ENCODE assay signal across 1 cellular context in the genomic region with DNA sequence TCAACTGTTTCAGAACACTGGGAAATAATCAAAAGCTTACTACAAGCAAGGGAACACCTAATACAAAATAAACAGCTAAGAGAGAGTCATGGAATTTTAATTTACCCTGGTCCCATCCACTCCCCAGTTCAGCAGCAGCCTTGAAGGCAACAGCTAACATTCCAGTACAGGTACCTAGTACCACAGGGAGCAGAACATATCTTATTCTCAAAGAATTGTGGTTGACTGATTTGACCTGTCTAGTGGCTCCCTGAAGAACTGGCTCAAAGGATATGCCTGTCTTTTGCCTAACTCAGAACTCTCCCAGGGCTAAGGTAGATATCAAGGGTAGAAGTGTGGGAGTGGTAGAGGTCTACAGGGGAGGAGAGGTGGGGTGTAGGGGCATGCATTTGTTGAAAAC.
TF ChIP-seq lines count a peak whose summit lies in the region.

No MANE protein-coding gene starts in this region.

TF ChIP-seq in SK-N-SH, 30 proteins besides CTCF, POLR2A, EP300 and RAD21:
- TF ChIP-seq, protein P1, sequence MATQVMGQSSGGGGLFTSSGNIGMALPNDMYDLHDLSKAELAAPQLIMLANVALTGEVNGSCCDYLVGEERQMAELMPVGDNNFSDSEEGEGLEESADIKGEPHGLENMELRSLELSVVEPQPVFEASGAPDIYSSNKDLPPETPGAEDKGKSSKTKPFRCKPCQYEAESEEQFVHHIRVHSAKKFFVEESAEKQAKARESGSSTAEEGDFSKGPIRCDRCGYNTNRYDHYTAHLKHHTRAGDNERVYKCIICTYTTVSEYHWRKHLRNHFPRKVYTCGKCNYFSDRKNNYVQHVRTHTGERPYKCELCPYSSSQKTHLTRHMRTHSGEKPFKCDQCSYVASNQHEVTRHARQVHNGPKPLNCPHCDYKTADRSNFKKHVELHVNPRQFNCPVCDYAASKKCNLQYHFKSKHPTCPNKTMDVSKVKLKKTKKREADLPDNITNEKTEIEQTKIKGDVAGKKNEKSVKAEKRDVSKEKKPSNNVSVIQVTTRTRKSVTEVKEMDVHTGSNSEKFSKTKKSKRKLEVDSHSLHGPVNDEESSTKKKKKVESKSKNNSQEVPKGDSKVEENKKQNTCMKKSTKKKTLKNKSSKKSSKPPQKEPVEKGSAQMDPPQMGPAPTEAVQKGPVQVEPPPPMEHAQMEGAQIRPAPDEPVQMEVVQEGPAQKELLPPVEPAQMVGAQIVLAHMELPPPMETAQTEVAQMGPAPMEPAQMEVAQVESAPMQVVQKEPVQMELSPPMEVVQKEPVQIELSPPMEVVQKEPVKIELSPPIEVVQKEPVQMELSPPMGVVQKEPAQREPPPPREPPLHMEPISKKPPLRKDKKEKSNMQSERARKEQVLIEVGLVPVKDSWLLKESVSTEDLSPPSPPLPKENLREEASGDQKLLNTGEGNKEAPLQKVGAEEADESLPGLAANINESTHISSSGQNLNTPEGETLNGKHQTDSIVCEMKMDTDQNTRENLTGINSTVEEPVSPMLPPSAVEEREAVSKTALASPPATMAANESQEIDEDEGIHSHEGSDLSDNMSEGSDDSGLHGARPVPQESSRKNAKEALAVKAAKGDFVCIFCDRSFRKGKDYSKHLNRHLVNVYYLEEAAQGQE (IDR thresholded peaks at IDR 0.05; ENCODE audit: low read depth, low read length), result no peak
- TF ChIP-seq, protein P2, sequence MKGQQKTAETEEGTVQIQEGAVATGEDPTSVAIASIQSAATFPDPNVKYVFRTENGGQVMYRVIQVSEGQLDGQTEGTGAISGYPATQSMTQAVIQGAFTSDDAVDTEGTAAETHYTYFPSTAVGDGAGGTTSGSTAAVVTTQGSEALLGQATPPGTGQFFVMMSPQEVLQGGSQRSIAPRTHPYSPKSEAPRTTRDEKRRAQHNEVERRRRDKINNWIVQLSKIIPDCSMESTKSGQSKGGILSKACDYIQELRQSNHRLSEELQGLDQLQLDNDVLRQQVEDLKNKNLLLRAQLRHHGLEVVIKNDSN (IDR thresholded peaks at IDR 0.05; ENCODE audit: borderline replicate concordance, low read depth), result no peak
- TF ChIP-seq CHD2 (IDR thresholded peaks at IDR 0.05; ENCODE audit: low read length, partially characterized antibody) (no peak), ELF1 (IDR thresholded peaks at IDR 0.05) (no peak), GABPA (IDR thresholded peaks at IDR 0.05; ENCODE audit: low read depth) (no peak), RFX5 (IDR thresholded peaks at IDR 0.05; ENCODE audit: low read length) (no peak), RCOR1 (IDR thresholded peaks at IDR 0.05; ENCODE audit: low read length) (no peak), JUND (IDR thresholded peaks at IDR 0.05) (no peak), SMC3 (IDR thresholded peaks at IDR 0.05; ENCODE audit: low read depth, low read length) (no peak), YY1 (IDR thresholded peaks at IDR 0.05; ENCODE audit: low read depth) (no peak), FOSL2 (IDR thresholded peaks at IDR 0.05; ENCODE audit: borderline replicate concordance, low read depth) (no peak), EZH2phosphoT487 (IDR thresholded peaks at IDR 0.05; ENCODE audit: borderline replicate concordance, low read depth) (no peak), RXRA (IDR thresholded peaks at IDR 0.05; ENCODE audit: borderline replicate concordance, low read depth) (no peak), TEAD4 (IDR thresholded peaks at IDR 0.05; ENCODE audit: borderline replicate concordance, insufficient read depth) (no peak), FOXM1 (IDR thresholded peaks at IDR 0.05; ENCODE audit: low read depth) (no peak)
TF ChIP-seq in SK-N-SH: peak in this region for 0.
